ENCODE assay signal across 8 cellular contexts in the genomic region with DNA sequence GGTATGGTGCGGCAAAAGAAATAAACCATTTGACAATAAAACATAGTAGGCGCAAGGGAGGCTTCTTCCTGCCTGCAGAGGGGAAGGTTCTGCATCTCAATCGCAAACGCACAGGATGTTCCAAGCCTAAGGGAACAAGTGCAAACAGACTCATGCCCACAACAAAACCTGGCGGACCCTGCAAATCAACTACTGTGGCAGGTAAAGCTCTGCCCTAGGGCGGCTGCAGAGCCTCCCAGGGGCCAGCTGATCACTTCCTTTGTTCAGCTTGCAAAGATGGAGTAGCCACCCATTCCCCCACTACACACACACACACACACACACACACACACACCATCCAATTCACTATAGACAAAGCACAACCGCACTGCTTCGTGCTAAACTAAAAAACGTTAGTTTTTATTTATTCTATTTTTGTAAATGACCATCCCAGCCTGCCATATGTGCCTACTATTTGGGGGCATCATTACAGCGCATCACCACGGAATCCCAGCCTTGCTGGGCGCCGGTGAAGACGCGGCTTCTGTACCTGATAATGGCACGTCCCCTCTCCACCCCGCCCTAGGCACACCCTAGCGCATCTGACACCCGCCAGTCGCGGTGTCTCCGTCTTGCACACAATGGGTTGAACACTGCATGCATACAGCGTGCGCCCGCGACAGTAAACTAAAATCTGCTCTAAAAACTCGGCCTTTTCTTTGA. TPM values are rescaled to one million over a fixed set of nuclear protein-coding genes. Genes with fewer than 3 reads are reported as not detected.
DNase-seq lines count a peak whose midpoint lies in the region; ATAC-seq and TF ChIP-seq lines count a peak whose summit lies in the region.

No MANE protein-coding gene starts in this region.

- no peaks in the 10 kb centered on the region for H3K36me3 ChIP-seq in BLaER1 treated with 17β-estradiol and CSF1 and Interleukin-3, amounts not matched to agents 10 nM and 100 nM
- H3K36me3 ChIP-seq in ectodermal cell (ENCODE audit: control insufficient read depth, insufficient read depth, low read length): no peaks in the 10 kb centered on the region

- no peak for TF ChIP-seq CTCF in nephron progenitor cell (IDR thresholded peaks at IDR 0.05)

- peak overlapping the region; percentile 26 for H3K27ac Mint-ChIP-seq in nephron progenitor cell

- WGBS in ectodermal cell, 2 experiments: 0% methylated on average over 24 to 27 of the region's 27 CpGs

- H3K4me3 Mint-ChIP-seq in nephron progenitor cell: peak overlapping the region; percentile 97

- H3K4me1 ChIP-seq in BLaER1 treated with 17β-estradiol and CSF1 and Interleukin-3, amounts not matched to agents 10 nM and 100 nM: peaks cover 24 to 34% (median 27%) of the 10 kb centered on the region in 10 experiments
- peaks cover 46% of the 10 kb centered on the region for H3K4me1 ChIP-seq in ectodermal cell (ENCODE audit: control insufficient read depth, insufficient read depth, low read length)

- H3K27me3 ChIP-seq in BLaER1 treated with 17β-estradiol and CSF1 and Interleukin-3, amounts not matched to agents 10 nM and 100 nM: peaks cover 35 to 48% (median 39%) of the 10 kb centered on the region in 11 experiments
- H3K27me3 ChIP-seq in ectodermal cell (ENCODE audit: control insufficient read depth, insufficient read depth, low read length, poor library complexity, severe bottlenecking): no peaks in the 10 kb centered on the region

- H4K20me1 ChIP-seq in BLaER1 treated with 17β-estradiol and CSF1 and Interleukin-3, amounts not matched to agents 10 nM and 100 nM: peaks cover 0 to 3% (median 0%) of the 10 kb centered on the region in 11 experiments; a peak in 1 of 22 replicates

- H3K4me3 ChIP-seq in BLaER1 treated with 17β-estradiol and CSF1 and Interleukin-3, amounts not matched to agents 10 nM and 100 nM: peak overlapping the region in 4 of 10 experiments; percentile 67 to 77 (median 75); a peak in 4 of 20 replicates
- peak overlapping the region; percentile 83 for H3K4me3 ChIP-seq in ectodermal cell (ENCODE audit: insufficient read depth, low read depth, low read length)

- H3K4me2 ChIP-seq in BLaER1 treated with 17β-estradiol and CSF1 and Interleukin-3, amounts not matched to agents 10 nM and 100 nM: peak overlapping the region; percentile 92 to 100 (median 99); a peak in 15 of 22 replicates

- ATAC-seq in HG03045 (IDR thresholded peaks at IDR 0.05; ENCODE audit: unreplicated experiment) (no peak), GM21423 (IDR thresholded peaks at IDR 0.05; ENCODE audit: unreplicated experiment) (no peak)

- H3K9me3 ChIP-seq in BLaER1 treated with 17β-estradiol and CSF1 and Interleukin-3, amounts not matched to agents 10 nM and 100 nM (replicated peaks in 1 of 11): no peaks in the 10 kb centered on the region; a peak in 1 of 22 replicates
- H3K9me3 ChIP-seq in ectodermal cell (ENCODE audit: control insufficient read depth, low read length): no peaks in the 10 kb centered on the region

- H3K27ac ChIP-seq in BLaER1 treated with 17β-estradiol and CSF1 and Interleukin-3, amounts not matched to agents 10 nM and 100 nM: no peak overlapping the region
- H3K27ac ChIP-seq in ectodermal cell (ENCODE audit: insufficient read depth, low read depth, low read length, poor library complexity, severe bottlenecking): peak overlapping the region; percentile 91

- DNase-seq in NCI-H1105 treated with DMSO at 0.1 percent for 48 hours (lab: John Stamatoyannopoulos, UW) (peak; percentile 40), nephron progenitor cell (peak; percentile 8), NOMO-1 treated with dmso at 0.1 percent for 144 hours (lab: John Stamatoyannopoulos, UW; ENCODE audit: unreplicated experiment) (no peak)
- no peak for DNase-seq in stimulated activated CD4-positive, alpha-beta T cell treated with anti-CD3 and anti-CD28 coated beads, Interleukin-2, amount 100 ng/mL, for 24 hours

- peaks cover 60% of the 10 kb centered on the region for H3K4me1 Mint-ChIP-seq in nephron progenitor cell

- no peaks in the 10 kb centered on the region for H3K9me3 Mint-ChIP-seq in nephron progenitor cell

- peaks cover 12% of the 10 kb centered on the region for H3K27me3 Mint-ChIP-seq in nephron progenitor cell (ENCODE audit: low read depth, poor library complexity)

- H3K9ac ChIP-seq in BLaER1 treated with 17β-estradiol and CSF1 and Interleukin-3, amounts not matched to agents 10 nM and 100 nM: no peak overlapping the region

- H3K36me3 Mint-ChIP-seq in nephron progenitor cell (ENCODE audit: low read depth): peaks cover 1% of the 10 kb centered on the region

RNA-seq across cellular contexts. Expression of a gene that starts 57.6 kb away (rescaled TPM):
- polyA plus RNA-seq in ectodermal cell (2013, experiment 1 of 4): 365 TPM
- polyA plus RNA-seq in ectodermal cell (2013, experiment 2 of 4): 447 TPM
- 266 TPM for polyA plus RNA-seq in ectodermal cell (2013, experiment 3 of 4)
- 298 TPM for polyA plus RNA-seq in ectodermal cell (2013, experiment 4 of 4)

Comparison
In these comparisons a context has a peak if more than half of its experiments do, and no peak if none do; other contexts are left out.
1. DNase-seq: peak in NCI-H1105 treated with DMSO at 0.1 percent for 48 hours (single experiment) and nephron progenitor cell (single experiment); none in stimulated activated CD4-positive, alpha-beta T cell treated with anti-CD3 and anti-CD28 coated beads, Interleukin-2, amount 100 ng/mL, for 24 hours (0 of 2) and NOMO-1 treated with dmso at 0.1 percent for 144 hours (single experiment).